9 cellular contexts compared by ENCODE assay signal in genomic region chr22:17891427-17892167, GRCh38.
DNase-seq lines count a peak whose midpoint lies in the region; ATAC-seq and TF ChIP-seq lines count a peak whose summit lies in the region.
"Had no signal": no experiment of that assay in that cellular context is flagged by ENCODE, and none has a peak within 500 bp of the region (broad histone marks: within the 10 kb centered on the region; RNA-seq: fewer than 3 reads in every experiment).

No MANE protein-coding gene starts in this region.

- peak; percentile 35 for TF ChIP-seq CTCF in upper lobe of right lung (IDR thresholded peaks at IDR 0.05)

- DNase-seq in SHP77 (lab: John Stamatoyannopoulos, UW) (peak; percentile 34 to 51), SHP77 treated with DMSO at 0.1 percent for 48 hours (lab: John Stamatoyannopoulos, UW) (no peak), astrocyte of the hippocampus (ENCODE audit: low read depth, low spot score) (peak; percentile 22), iPS-NIHi7 (ENCODE audit: extremely low spot score) (peak; percentile 76), upper lobe of right lung (no peak), GOT3 (lab: John Stamatoyannopoulos, UW) (no peak)
- DNase-seq: CD4-positive, alpha-beta memory T cell had no signal

- H3K4me3 ChIP-seq in upper lobe of right lung: no peak overlapping the region

- H3K36me3 ChIP-seq in upper lobe of right lung: peaks cover 17% of the 10 kb centered on the region

- peak; percentile 56 for ATAC-seq in upper lobe of right lung
- ATAC-seq in HG02759 (IDR thresholded peaks at IDR 0.05; ENCODE audit: unreplicated experiment): no peak
- ATAC-seq in GM19351 (IDR thresholded peaks at IDR 0.05; ENCODE audit: unreplicated experiment): no peak

- H3K9me3 ChIP-seq in upper lobe of right lung: no peaks in the 10 kb centered on the region

- no peaks in the 10 kb centered on the region for H3K27me3 ChIP-seq in upper lobe of right lung

- intact Hi-C loops in upper lobe of right lung (cut with DNase I): no loop called here

- no peak overlapping the region for H3K27ac ChIP-seq in upper lobe of right lung

- no peaks in the 10 kb centered on the region for H3K4me1 ChIP-seq in upper lobe of right lung

Comparison
In these comparisons a context has a peak if more than half of its experiments do, and no peak if none do; other contexts are left out.
1. DNase-seq: peak in SHP77 (2 of 2), astrocyte of the hippocampus (single experiment) and iPS-NIHi7 (single experiment); none in SHP77 treated with DMSO at 0.1 percent for 48 hours (single experiment), upper lobe of right lung (single experiment) and GOT3 (single experiment).